1 cellular context compared by ENCODE assay signal in the genomic region with DNA sequence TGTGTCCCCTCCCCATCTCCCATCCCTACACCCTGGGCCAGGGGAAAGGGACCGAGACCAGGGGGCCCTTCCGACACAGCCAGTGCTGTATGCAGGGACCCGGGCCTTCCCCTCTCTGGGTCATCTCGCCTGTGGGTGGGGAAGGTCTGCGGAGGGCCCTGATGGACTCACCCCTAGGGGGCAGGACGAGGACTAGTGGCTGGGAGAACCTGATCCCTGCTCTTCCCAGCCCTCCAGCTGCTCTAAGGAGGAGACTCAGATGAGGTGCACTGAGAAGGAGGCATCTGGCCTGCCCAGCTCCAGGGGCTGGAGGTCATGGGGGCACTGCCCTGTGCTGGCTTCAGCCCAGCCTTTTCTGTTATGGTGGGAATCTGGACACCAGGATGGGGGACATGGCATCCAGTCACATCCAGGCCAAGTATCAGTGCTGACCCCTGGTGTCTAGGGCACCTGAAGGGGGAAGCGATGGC.
TF ChIP-seq lines count a peak whose summit lies in the region.

No MANE protein-coding gene starts in this region.

TF ChIP-seq in HepG2, 621 proteins besides CTCF, POLR2A, EP300 and RAD21 (continued from another document and continues in another):
- TF ChIP-seq GPN1 (CRISPR knock-in tag; IDR thresholded peaks at IDR 0.05; ENCODE audit: borderline replicate concordance) (0 out of 2 replicates have a peak, but pooled peaks have one; percentile 29), BRF2 (CRISPR knock-in tag; IDR thresholded peaks at IDR 0.05) (no peak), ZNF337 (CRISPR knock-in tag; IDR thresholded peaks at IDR 0.05; ENCODE audit: borderline replicate concordance, low read depth) (no peak), GATAD2A (CRISPR knock-in tag; IDR thresholded peaks at IDR 0.05) (no peak), ZNF713 (CRISPR knock-in tag; IDR thresholded peaks at IDR 0.05) (no peak), ZNF230 (CRISPR knock-in tag; IDR thresholded peaks at IDR 0.05) (no peak), ZNF530 (CRISPR knock-in tag; IDR thresholded peaks at IDR 0.05; ENCODE audit: low read depth) (no peak), FOSL2 (CRISPR knock-in tag; IDR thresholded peaks at IDR 0.05) (no peak), FOXK1 (CRISPR knock-in tag; IDR thresholded peaks at IDR 0.05; ENCODE audit: borderline replicate concordance, low read depth) (no peak), MYC (CRISPR knock-in tag; IDR thresholded peaks at IDR 0.05; ENCODE audit: borderline replicate concordance) (peak; percentile 34; the same call in 1 of the 2 replicates), MAFK (conservative IDR thresholded peaks at IDR 0.05 in 1 of 2, IDR thresholded peaks at IDR 0.05 in 1 of 2; ENCODE audit: low read length in 2 of 2) (no peak), ZFP62 (CRISPR knock-in tag; IDR thresholded peaks at IDR 0.05) (no peak), SP4 (CRISPR knock-in tag; IDR thresholded peaks at IDR 0.05) (no peak), ZMYM3 (CRISPR knock-in tag; IDR thresholded peaks at IDR 0.05) (0 out of 2 replicates have a peak, but pooled peaks have one; percentile 17), RXRA (CRISPR knock-in tag; IDR thresholded peaks at IDR 0.05) (0 out of 2 replicates have a peak, but pooled peaks have one; percentile 12), ZFX (CRISPR knock-in tag; IDR thresholded peaks at IDR 0.05; ENCODE audit: low read depth) (0 out of 2 replicates have a peak, but pooled peaks have one; percentile 12), ARID5B (CRISPR knock-in tag; IDR thresholded peaks at IDR 0.05) (no peak; the same call in 1 of the 2 replicates), HNRNPL (IDR thresholded peaks at IDR 0.05; ENCODE audit: low read depth, low read length) (0 out of 2 replicates have a peak, but pooled peaks have one; percentile 46), PATZ1 (CRISPR knock-in tag; IDR thresholded peaks at IDR 0.05) (no peak), ZNF605 (CRISPR knock-in tag; IDR thresholded peaks at IDR 0.05) (no peak; the same call in 1 of the 2 replicates), ZSCAN25 (CRISPR knock-in tag; IDR thresholded peaks at IDR 0.05) (no peak), RFX3 (CRISPR knock-in tag; IDR thresholded peaks at IDR 0.05) (no peak), MXD3 (CRISPR knock-in tag; IDR thresholded peaks at IDR 0.05) (no peak), ZNF891 (CRISPR knock-in tag; IDR thresholded peaks at IDR 0.05) (peak; percentile 52; the same call in 1 of the 2 replicates), MTERF4 (CRISPR knock-in tag; IDR thresholded peaks at IDR 0.05) (0 out of 2 replicates have a peak, but pooled peaks have one; percentile 46), XRCC5 (optimal IDR thresholded peaks at IDR 0.05; ENCODE audit: low read length) (peak; percentile 82), ZFP36L2 (CRISPR knock-in tag; IDR thresholded peaks at IDR 0.05) (no peak), HMGXB3 (CRISPR knock-in tag; IDR thresholded peaks at IDR 0.05; ENCODE audit: borderline replicate concordance) (no peak), ZNF740 (CRISPR knock-in tag; IDR thresholded peaks at IDR 0.05) (peak; percentile 57; the same call in 1 of the 2 replicates), ZNF317 (CRISPR knock-in tag; IDR thresholded peaks at IDR 0.05) (no peak), CCAR2 (optimal IDR thresholded peaks at IDR 0.05; ENCODE audit: low read depth, low read length) (no peak), NBN (conservative IDR thresholded peaks at IDR 0.05) (no peak), ZNF563 (CRISPR knock-in tag; IDR thresholded peaks at IDR 0.05) (peak; percentile 64; the same call in 1 of the 2 replicates), HOXA5 (CRISPR knock-in tag; IDR thresholded peaks at IDR 0.05) (peak; percentile 61; the same call in 1 of the 2 replicates), ADNP (CRISPR knock-in tag; IDR thresholded peaks at IDR 0.05) (peak; percentile 43; the same call in 1 of the 2 replicates), SMYD3 (CRISPR knock-in tag; IDR thresholded peaks at IDR 0.05) (no peak), HOXA7 (CRISPR knock-in tag; IDR thresholded peaks at IDR 0.05) (no peak)
- TF ChIP-seq, protein P1, sequence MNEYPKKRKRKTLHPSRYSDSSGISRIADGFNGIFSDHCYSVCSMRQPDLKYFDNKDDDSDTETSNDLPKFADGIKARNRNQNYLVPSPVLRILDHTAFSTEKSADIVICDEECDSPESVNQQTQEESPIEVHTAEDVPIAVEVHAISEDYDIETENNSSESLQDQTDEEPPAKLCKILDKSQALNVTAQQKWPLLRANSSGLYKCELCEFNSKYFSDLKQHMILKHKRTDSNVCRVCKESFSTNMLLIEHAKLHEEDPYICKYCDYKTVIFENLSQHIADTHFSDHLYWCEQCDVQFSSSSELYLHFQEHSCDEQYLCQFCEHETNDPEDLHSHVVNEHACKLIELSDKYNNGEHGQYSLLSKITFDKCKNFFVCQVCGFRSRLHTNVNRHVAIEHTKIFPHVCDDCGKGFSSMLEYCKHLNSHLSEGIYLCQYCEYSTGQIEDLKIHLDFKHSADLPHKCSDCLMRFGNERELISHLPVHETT (CRISPR knock-in tag; conservative IDR thresholded peaks at IDR 0.05): no peak
- TF ChIP-seq, protein P2, sequence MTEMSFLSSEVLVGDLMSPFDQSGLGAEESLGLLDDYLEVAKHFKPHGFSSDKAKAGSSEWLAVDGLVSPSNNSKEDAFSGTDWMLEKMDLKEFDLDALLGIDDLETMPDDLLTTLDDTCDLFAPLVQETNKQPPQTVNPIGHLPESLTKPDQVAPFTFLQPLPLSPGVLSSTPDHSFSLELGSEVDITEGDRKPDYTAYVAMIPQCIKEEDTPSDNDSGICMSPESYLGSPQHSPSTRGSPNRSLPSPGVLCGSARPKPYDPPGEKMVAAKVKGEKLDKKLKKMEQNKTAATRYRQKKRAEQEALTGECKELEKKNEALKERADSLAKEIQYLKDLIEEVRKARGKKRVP (CRISPR knock-in tag; IDR thresholded peaks at IDR 0.05): no peak
- TF ChIP-seq, protein P3, sequence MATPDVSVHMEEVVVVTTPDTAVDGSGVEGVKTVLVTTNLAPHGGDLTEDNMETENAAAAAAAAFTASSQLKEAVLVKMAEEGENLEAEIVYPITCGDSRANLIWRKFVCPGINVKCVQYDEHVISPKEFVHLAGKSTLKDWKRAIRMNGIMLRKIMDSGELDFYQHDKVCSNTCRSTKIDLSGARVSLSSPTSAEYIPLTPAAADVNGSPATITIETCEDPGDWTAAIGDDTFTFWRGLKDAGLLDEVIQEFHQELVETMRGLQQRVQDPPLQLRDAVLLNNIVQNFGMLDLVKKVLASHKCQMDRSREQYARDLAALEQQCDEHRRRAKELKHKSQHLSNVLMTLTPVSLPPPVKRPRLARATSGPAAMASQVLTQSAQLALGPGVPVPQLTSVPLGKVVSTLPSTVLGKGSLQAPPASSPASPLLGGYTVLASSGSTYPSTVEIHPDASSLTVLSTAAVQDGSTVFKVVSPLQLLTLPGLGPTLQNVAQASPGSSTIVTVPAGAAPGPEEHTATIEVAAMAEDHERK (CRISPR knock-in tag; IDR thresholded peaks at IDR 0.05; ENCODE audit: low read depth): no peak
- TF ChIP-seq, protein P4, sequence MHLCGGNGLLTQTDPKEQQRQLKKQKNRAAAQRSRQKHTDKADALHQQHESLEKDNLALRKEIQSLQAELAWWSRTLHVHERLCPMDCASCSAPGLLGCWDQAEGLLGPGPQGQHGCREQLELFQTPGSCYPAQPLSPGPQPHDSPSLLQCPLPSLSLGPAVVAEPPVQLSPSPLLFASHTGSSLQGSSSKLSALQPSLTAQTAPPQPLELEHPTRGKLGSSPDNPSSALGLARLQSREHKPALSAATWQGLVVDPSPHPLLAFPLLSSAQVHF (CRISPR knock-in tag; IDR thresholded peaks at IDR 0.05): no peak
- TF ChIP-seq, protein P5, sequence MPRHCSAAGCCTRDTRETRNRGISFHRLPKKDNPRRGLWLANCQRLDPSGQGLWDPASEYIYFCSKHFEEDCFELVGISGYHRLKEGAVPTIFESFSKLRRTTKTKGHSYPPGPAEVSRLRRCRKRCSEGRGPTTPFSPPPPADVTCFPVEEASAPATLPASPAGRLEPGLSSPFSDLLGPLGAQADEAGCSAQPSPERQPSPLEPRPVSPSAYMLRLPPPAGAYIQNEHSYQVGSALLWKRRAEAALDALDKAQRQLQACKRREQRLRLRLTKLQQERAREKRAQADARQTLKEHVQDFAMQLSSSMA (CRISPR knock-in tag; IDR thresholded peaks at IDR 0.05): no peak
